Comparison of ENCODE assay signal across 11 cellular contexts in genomic region chr7:901041-901387, GRCh38. TPM values are rescaled to one million over a fixed set of nuclear protein-coding genes. Genes with fewer than 3 reads are reported as not detected.
DNase-seq lines count a peak whose midpoint lies in the region; ATAC-seq, FAIRE-seq and TF ChIP-seq lines count a peak whose summit lies in the region.
"Had no signal": no experiment of that assay in that cellular context is flagged by ENCODE, and none has a peak within 500 bp of the region (broad histone marks: within the 10 kb centered on the region; RNA-seq: fewer than 3 reads in every experiment).

No MANE protein-coding gene starts in this region.

- H4K8ac ChIP-seq in H9 (replicated peaks; ENCODE audit: insufficient read length, low read depth, low read length): no peak overlapping the region

- no peak overlapping the region for H2AFZ ChIP-seq in H9 (ENCODE audit: low read length)

- no peak overlapping the region for H3K4me2 ChIP-seq in H9 (ENCODE audit: insufficient read depth, insufficient read length, low read length)

- peak overlapping the region; percentile 51 for H3K18ac ChIP-seq in H9 (ENCODE audit: insufficient read length, low read depth, low read length)

- FAIRE-seq in H54 (lab: Jason Lieb, UNC): no peak
- FAIRE-seq: GM12892 had no signal

- TF ChIP-seq CTCF in H9 (conservative IDR thresholded peaks at IDR 0.05) (no peak), RWPE2 (IDR thresholded peaks at IDR 0.05; ENCODE audit: poor library complexity, severe bottlenecking) (no peak), gastroesophageal sphincter (IDR thresholded peaks at IDR 0.05) (no peak)

- H3T11ph ChIP-seq in H9 (ENCODE audit: low read length): no peak overlapping the region

- peaks cover 17% of the 10 kb centered on the region for H3K27me3 Mint-ChIP-seq in H9 (ENCODE audit: low read depth)
- H3K27me3 Mint-ChIP-seq in stimulated activated naive B cell treated with anti-CD40 and anti-IgM and Interleukin-4, amounts not matched to agents 10 μg/mL and 1 μg/mL and 100 μg/mL, for 72 hours: peaks cover 9 to 11% of the 10 kb centered on the region in 2 donors
- H3K27me3 Mint-ChIP-seq: activated CD4-positive, alpha-beta T cell treated with anti-CD3 and anti-CD28 coated beads, Interleukin-2, amount 10 ng/mL, durations not matched to agents 7 days and 5 days had no signal

- H3K9me3 ChIP-seq in H9 (ENCODE audit: control insufficient read depth, low read depth, low read length) (no peaks in the 10 kb centered on the region), RWPE2 (ENCODE audit: severe bottlenecking) (no peaks in the 10 kb centered on the region), gastroesophageal sphincter (no peaks in the 10 kb centered on the region), MG63 (no peaks in the 10 kb centered on the region)

- H3K4me1 ChIP-seq in H9 (ENCODE audit: insufficient read depth, low read length) (no peaks in the 10 kb centered on the region), RWPE2 (ENCODE audit: insufficient read depth, poor library complexity, severe bottlenecking) (no peaks in the 10 kb centered on the region), gastroesophageal sphincter (peaks cover 0 to 35% (median 12%) of the 10 kb centered on the region in 3 donors)

- TF ChIP-seq POLR2A in gastroesophageal sphincter (IDR thresholded peaks at IDR 0.05) (no peak), H54 (IDR thresholded peaks at IDR 0.05; ENCODE audit: low read depth, low read length) (no peak)

- H3K36me3 ChIP-seq in RWPE2 (ENCODE audit: low read depth) (peaks cover 27% of the 10 kb centered on the region; the same call in 1 of the 2 replicates), gastroesophageal sphincter (peaks cover 0 to 64% of the 10 kb centered on the region in 2 donors), MG63 (no peaks in the 10 kb centered on the region)

- no peak for TF ChIP-seq EP300 in gastroesophageal sphincter (IDR thresholded peaks at IDR 0.05)

- no peak overlapping the region for H2AK5ac ChIP-seq in H9 (ENCODE audit: insufficient read length, low read length)

- H3K27ac ChIP-seq in H9 (ENCODE audit: insufficient read length, low read depth, low read length): no peak overlapping the region
- no peak overlapping the region for H3K27ac ChIP-seq in RWPE2 (ENCODE audit: poor library complexity, severe bottlenecking)
- H3K27ac ChIP-seq in gastroesophageal sphincter: peak overlapping the region in 3 of 4 donors; percentile 38 to 67 (median 54)

- H3K9me3 Mint-ChIP-seq in H9: no peaks in the 10 kb centered on the region; a peak in 1 of 5 replicates
- no peaks in the 10 kb centered on the region for H3K9me3 Mint-ChIP-seq in stimulated activated naive B cell treated with anti-CD40 and anti-IgM and Interleukin-4, amounts not matched to agents 10 μg/mL and 1 μg/mL and 100 μg/mL, for 72 hours
- H3K9me3 Mint-ChIP-seq: activated CD4-positive, alpha-beta T cell treated with anti-CD3 and anti-CD28 coated beads, Interleukin-2, amount 10 ng/mL, durations not matched to agents 7 days and 5 days had no signal

- H3K23me2 ChIP-seq in H9 (ENCODE audit: insufficient read length, low read depth, low read length, poor library complexity, severe bottlenecking): no peaks in the 10 kb centered on the region

- no peak overlapping the region for H3K4me3 Mint-ChIP-seq in H9
- no peak overlapping the region for H3K4me3 Mint-ChIP-seq in stimulated activated naive B cell treated with anti-CD40 and anti-IgM and Interleukin-4, amounts not matched to agents 10 μg/mL and 1 μg/mL and 100 μg/mL, for 72 hours
- H3K4me3 Mint-ChIP-seq: activated CD4-positive, alpha-beta T cell treated with anti-CD3 and anti-CD28 coated beads, Interleukin-2, amount 10 ng/mL, durations not matched to agents 7 days and 5 days had no signal

- no peak overlapping the region for H3K4me3 ChIP-seq in RWPE2 (ENCODE audit: severe bottlenecking)
- no peak overlapping the region for H3K4me3 ChIP-seq in gastroesophageal sphincter
- no peak overlapping the region for H3K4me3 ChIP-seq in MG63

- H3K36me3 Mint-ChIP-seq in H9 (ENCODE audit: insufficient read depth in 1 of 3, low read depth in 3 of 3): peaks cover 4 to 11% (median 9%) of the 10 kb centered on the region in 3 experiments; a peak in 6 of 7 replicates
- H3K36me3 Mint-ChIP-seq in stimulated activated naive B cell treated with anti-CD40 and anti-IgM and Interleukin-4, amounts not matched to agents 10 μg/mL and 1 μg/mL and 100 μg/mL, for 72 hours: peaks cover 36 to 52% of the 10 kb centered on the region in 2 donors

- no peaks in the 10 kb centered on the region for H3K79me2 ChIP-seq in H9 (ENCODE audit: insufficient read depth, low read length)

- H3K56ac ChIP-seq in H9 (ENCODE audit: insufficient read length, low read depth, low read length): no peak overlapping the region

- H2BK5ac ChIP-seq in H9 (ENCODE audit: insufficient read length, low read length): no peak overlapping the region

- whole genome bisulfite sequencing in H9 (ENCODE audit: extremely low coverage, insufficient read length, low lambda C conversion rate): no CpG with 5 or more reads among the region's 8 CpGs
- WGBS in gastroesophageal sphincter (ENCODE audit: low coverage in 1 of 2), 2 donors: 80% methylated on average over 1 of the region's 8 CpGs; no CpG with 5 or more reads in 1 of the 2 donors

- no peak overlapping the region for H4K5ac ChIP-seq in H9 (ENCODE audit: insufficient read length, low read depth, low read length)

- no peak overlapping the region for H3K9ac ChIP-seq in H9 (ENCODE audit: extremely low read depth, insufficient read length, low read length)

- DNase-seq in H9 (no peak), RWPE2 (ENCODE audit: low spot score) (no peak), NCI-H345 treated with DMSO at 0.1 percent for 48 hours (lab: John Stamatoyannopoulos, UW; ENCODE audit: unreplicated experiment) (no peak), MG63 (no peak), midbrain (lab: John Stamatoyannopoulos, UW) (no peak), H54 (ENCODE audit: insufficient read length, low spot score) (no peak)
- DNase-seq in stimulated activated naive B cell treated with anti-CD40 and anti-IgM and Interleukin-4, amounts not matched to agents 10 μg/mL and 1 μg/mL and 100 μg/mL, for 72 hours: no peak
- DNase-seq: activated naive CD4-positive, alpha-beta T cell treated with anti-CD3 and anti-CD28 coated beads, Interleukin-2, amount 50 U/mL, for 16 hours had no signal

- no peak overlapping the region for H2BK20ac ChIP-seq in H9 (ENCODE audit: low read depth, low read length, poor library complexity, severe bottlenecking)

- no peak overlapping the region; the same call in 1 of the 2 replicates for H3K14ac ChIP-seq in H9 (ENCODE audit: insufficient read depth, low read length)

- H3K27me3 ChIP-seq in H9 (ENCODE audit: insufficient read depth, low read length): no peaks in the 10 kb centered on the region; the same call in 1 of the 2 replicates
- H3K27me3 ChIP-seq in RWPE2 (ENCODE audit: insufficient read depth, poor library complexity, severe bottlenecking): no peaks in the 10 kb centered on the region
- H3K27me3 ChIP-seq in gastroesophageal sphincter: no peaks in the 10 kb centered on the region
- no peaks in the 10 kb centered on the region for H3K27me3 ChIP-seq in MG63

- no peak overlapping the region for H3K4ac ChIP-seq in H9 (ENCODE audit: low read depth, low read length)

- peaks cover 2 to 3% of the 10 kb centered on the region in 2 experiments; a peak in 1 of 4 replicates for H3K4me1 Mint-ChIP-seq in H9
- peaks cover 0 to 6% of the 10 kb centered on the region in 2 donors for H3K4me1 Mint-ChIP-seq in stimulated activated naive B cell treated with anti-CD40 and anti-IgM and Interleukin-4, amounts not matched to agents 10 μg/mL and 1 μg/mL and 100 μg/mL, for 72 hours
- H3K4me1 Mint-ChIP-seq: activated CD4-positive, alpha-beta T cell treated with anti-CD3 and anti-CD28 coated beads, Interleukin-2, amount 10 ng/mL, durations not matched to agents 7 days and 5 days had no signal

- H4K20me1 ChIP-seq in H9 (ENCODE audit: control insufficient read depth, insufficient read depth, insufficient read length): no peaks in the 10 kb centered on the region

- no peak overlapping the region for H2BK15ac ChIP-seq in H9 (ENCODE audit: low read depth, low read length)

- no peak overlapping the region for H4K91ac ChIP-seq in H9 (ENCODE audit: insufficient read length, low read depth, low read length)

- H3K27ac Mint-ChIP-seq in H9: peak overlapping the region in 2 of 3 experiments; percentile 57 to 70; a peak in 1 of 7 replicates
- H3K27ac Mint-ChIP-seq in stimulated activated naive B cell treated with anti-CD40 and anti-IgM and Interleukin-4, amounts not matched to agents 10 μg/mL and 1 μg/mL and 100 μg/mL, for 72 hours: peak overlapping the region; percentile 31
- H3K27ac Mint-ChIP-seq: activated CD4-positive, alpha-beta T cell treated with anti-CD3 and anti-CD28 coated beads, Interleukin-2, amount 10 ng/mL, durations not matched to agents 7 days and 5 days had no signal

- H2BK120ac ChIP-seq in H9 (ENCODE audit: low read depth, low read length, poor library complexity, severe bottlenecking): no peak overlapping the region

- H2BK12ac ChIP-seq in H9 (ENCODE audit: insufficient read length, low read depth, low read length): no peak overlapping the region

- ATAC-seq in RWPE2 (ENCODE audit: low read depth) (peak; percentile 3; the same call in 1 of the 3 replicates), gastroesophageal sphincter (no peak)
- peak; percentile 6 to 7 for ATAC-seq in stimulated activated naive B cell treated with anti-CD40 and anti-IgM and Interleukin-4, amounts not matched to agents 10 μg/mL and 1 μg/mL and 100 μg/mL, for 72 hours (replicated peaks)

- H3K79me1 ChIP-seq in H9 (ENCODE audit: insufficient read depth, low read depth, low read length, poor library complexity, severe bottlenecking): no peaks in the 10 kb centered on the region

- no peak overlapping the region for H3K23ac ChIP-seq in H9 (ENCODE audit: insufficient read length, low read depth, low read length)

RNA-seq across cellular contexts. Expression of gene GET4, which starts 24.7 kb away (rescaled TPM):
- total RNA-seq in H9 (2021) (70.2 and 75.1 TPM in 2 replicates), gastroesophageal sphincter (10 to 100 TPM; 18.4 to 34.8 (median 28.7) TPM)
- total RNA-seq in MG63 (2014; rRNA removed; shearing (Covaris generic); ENCODE audit: low replicate concordance): 58.2 and 58.9 TPM in 2 replicates

RNA-seq across cellular contexts. Expression of gene ADAP1, which starts 53.5 kb away (rescaled TPM):
- 6.2 and 6.8 TPM in 2 replicates for total RNA-seq in H9 (2021)
- total RNA-seq in gastroesophageal sphincter: 100 to 1,000 TPM in 1 of 4 donors, 10 to 100 TPM in 3; 44.8 to 106 (median 60.1) TPM
- 7.6 and 9.6 TPM in 2 replicates for total RNA-seq in MG63 (2014; rRNA removed; shearing (Covaris generic); ENCODE audit: low replicate concordance)

Comparison
In these comparisons a context has a peak if more than half of its experiments do, and no peak if none do; other contexts are left out.
1. H3K27ac ChIP-seq: peak in gastroesophageal sphincter (3 of 4); none in H9 (single experiment) and RWPE2 (single experiment).